In the genomic region with DNA sequence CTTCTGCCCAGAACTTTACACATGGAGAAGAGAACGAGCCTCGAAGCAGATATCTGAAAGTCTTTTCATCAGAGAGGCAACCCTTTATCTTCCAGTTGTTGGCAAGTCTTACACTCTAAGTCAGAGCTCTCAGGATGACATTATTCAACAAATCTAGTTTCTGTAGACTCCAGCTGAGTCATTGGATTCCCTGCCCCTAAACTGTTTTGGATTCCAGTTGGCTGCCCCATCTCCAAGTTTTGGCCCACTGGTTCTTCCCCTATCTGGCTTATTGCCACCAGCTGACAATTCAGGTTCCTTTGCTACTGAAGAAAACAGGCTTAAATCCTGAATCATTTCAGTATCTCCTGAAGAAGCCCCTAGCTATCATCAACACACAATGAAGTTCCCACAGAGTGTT, we compare ENCODE assay signal across 20 cellular contexts. TPM values are rescaled to one million over a fixed set of nuclear protein-coding genes. Genes with fewer than 3 reads are reported as not detected.
A peak's percentile ranks its signal among the peaks of the same experiment; 100 is the strongest.
DNase-seq lines count a peak whose midpoint lies in the region; ATAC-seq and TF ChIP-seq lines count a peak whose summit lies in the region.
"Had no signal": no experiment of that assay in that cellular context is flagged by ENCODE, and none has a peak within 500 bp of the region (broad histone marks: within the 10 kb centered on the region; RNA-seq: fewer than 3 reads in every experiment).

No MANE protein-coding gene starts in this region.

- H3K27ac Mint-ChIP-seq in GM23338 = peak overlapping the region; percentile 57; the same call in 1 of the 2 replicates
- H3K27ac Mint-ChIP-seq: CD8-positive, alpha-beta T cell had no signal

- H3K4me2 ChIP-seq in GM23338 (no peak overlapping the region), smooth muscle cell (no peak overlapping the region)
- H3K4me2 ChIP-seq: BLaER1, SK-N-SH had no signal

- H3K27ac ChIP-seq in GM23338 (ENCODE audit: low read depth) (no peak overlapping the region), VCaP (peak overlapping the region; percentile 74; the same call in 1 of the 2 replicates), smooth muscle cell (ENCODE audit: low read depth) (no peak overlapping the region)
- H3K27ac ChIP-seq: BLaER1 had no signal

- DNase-seq in AG10803 (ENCODE audit: low read depth) (peak; percentile 6), GM23338 (ENCODE audit: low spot score) (no peak), kidney tubule cell (ENCODE audit: low spot score) (peak; percentile 19), smooth muscle cell (lab: John Stamatoyannopoulos, UW; ENCODE audit: unreplicated experiment) (no peak), BE2C (no peak)
- no peak for DNase-seq in stimulated activated naive CD4-positive, alpha-beta T cell treated with Interleukin-2 at 50 U/mL for 16 hours (lab: John Stamatoyannopoulos, UW)
- DNase-seq: CD8-positive, alpha-beta T cell; DMS79 treated with DMSO at 0.1 percent for 48 hours; GDM1; KBM-7; NCI-H1092 treated with DMSO at 0.1 percent for 48 hours; NCI-H2107; NCI-H226; NCI-H524 treated with DMSO at 0.1 percent for 48 hours; SHP77; SK-N-SH had no signal

- H3K4me1 ChIP-seq in GM23338 (ENCODE audit: insufficient read depth) (no peaks in the 10 kb centered on the region), smooth muscle cell (ENCODE audit: low read depth) (no peaks in the 10 kb centered on the region), BE2C (no peaks in the 10 kb centered on the region)
- H3K4me1 ChIP-seq: BLaER1 had no signal

- 90% methylated on average over 2 of the region's 2 CpGs for WGBS in smooth muscle cell (ENCODE audit: low lambda C conversion rate)

- H3K36me3 ChIP-seq in GM23338 (ENCODE audit: insufficient read depth) (peaks cover 38% of the 10 kb centered on the region), smooth muscle cell (ENCODE audit: low read depth) (peaks cover 38% of the 10 kb centered on the region), BE2C (peaks cover 11% of the 10 kb centered on the region)

- H3K79me2 ChIP-seq in GM23338 (replicated peaks; ENCODE audit: insufficient read depth) = peaks cover 11% of the 10 kb centered on the region
- H3K79me2 ChIP-seq in smooth muscle cell (ENCODE audit: low read depth) = no peaks in the 10 kb centered on the region

- ATAC-seq in GM23338 = no peak
- ATAC-seq: CD8-positive, alpha-beta T cell; GM12878 had no signal

- H4K20me1 ChIP-seq in GM23338 (replicated peaks; ENCODE audit: insufficient read depth) = 0 out of 2 replicates have a peak, but pooled peaks cover 16% of the 10 kb centered on the region
- no peaks in the 10 kb centered on the region for H4K20me1 ChIP-seq in smooth muscle cell (ENCODE audit: low read depth)

- H3K27me3 Mint-ChIP-seq in GM23338 (ENCODE audit: insufficient read depth, low read depth, poor library complexity) = no peaks in the 10 kb centered on the region

- H3K36me3 Mint-ChIP-seq in GM23338 (ENCODE audit: low read depth) = peaks cover 72% of the 10 kb centered on the region

- H3K27me3 ChIP-seq in GM23338 (ENCODE audit: insufficient read depth) (no peaks in the 10 kb centered on the region), smooth muscle cell (ENCODE audit: low read depth) (no peaks in the 10 kb centered on the region), BE2C (no peaks in the 10 kb centered on the region)
- H3K27me3 ChIP-seq: BLaER1 had no signal

- H2AFZ ChIP-seq in GM23338 = no peak overlapping the region
- no peak overlapping the region for H2AFZ ChIP-seq in smooth muscle cell (ENCODE audit: low read depth)

- H3K4me3 Mint-ChIP-seq in GM23338 = no peak overlapping the region
- H3K4me3 Mint-ChIP-seq: CD8-positive, alpha-beta T cell had no signal

- H3K9me3 ChIP-seq in smooth muscle cell (replicated peaks; ENCODE audit: low read depth) (no peaks in the 10 kb centered on the region), BE2C (no peaks in the 10 kb centered on the region)
- H3K9me3 ChIP-seq: BLaER1, SK-N-SH had no signal

- TF ChIP-seq CTCF in AG10803 (conservative IDR thresholded peaks at IDR 0.05; ENCODE audit: low read length) (no peak), GM23338 (conservative IDR thresholded peaks at IDR 0.05; ENCODE audit: low read depth in 2 of 2) (no peak), VCaP (conservative IDR thresholded peaks at IDR 0.05) (no peak), smooth muscle cell (IDR thresholded peaks at IDR 0.05; ENCODE audit: borderline replicate concordance, insufficient read depth, poor library complexity, severe bottlenecking) (no peak), BE2C (IDR thresholded peaks at IDR 0.05; ENCODE audit: low read depth, low read length) (no peak)

- no peaks in the 10 kb centered on the region for H3K9me2 ChIP-seq in GM23338 (ENCODE audit: insufficient read depth)
- H3K9me2 ChIP-seq: SK-N-SH had no signal

- no peak overlapping the region for H3K9ac ChIP-seq in smooth muscle cell (ENCODE audit: low read depth)
- H3K9ac ChIP-seq: BLaER1, SK-N-SH had no signal

- H3K4me1 Mint-ChIP-seq in GM23338 = no peaks in the 10 kb centered on the region

- no peaks in the 10 kb centered on the region for H3K9me3 Mint-ChIP-seq in GM23338
- H3K9me3 Mint-ChIP-seq: CD8-positive, alpha-beta T cell had no signal

- H3F3A ChIP-seq in GM23338 (replicated peaks; ENCODE audit: low read depth) = no peaks in the 10 kb centered on the region
- no peaks in the 10 kb centered on the region for H3F3A ChIP-seq in smooth muscle cell (ENCODE audit: low read depth)

- H3K4me3 ChIP-seq in AG10803 (ENCODE audit: low read length) (no peak overlapping the region), GM23338 (no peak overlapping the region), smooth muscle cell (no peak overlapping the region), BE2C (ENCODE audit: low read depth, low read length) (no peak overlapping the region)
- H3K4me3 ChIP-seq: BLaER1, GM12878 had no signal

RNA-seq across cellular contexts. Expression of gene SAAL1, which starts 14.2 kb away (rescaled TPM):
- 45.9 and 55.1 TPM in 2 replicates for total RNA-seq in GM23338 (2014; rRNA removed; shearing (Covaris generic))
- polyA plus RNA-seq in GM23338 (2016; fragmentation: Nextera tagmentation; extraction: Ambion mirVana) (54.6 and 61.0 TPM in 2 replicates), smooth muscle cell (19.4 and 19.9 TPM in 2 replicates)
- total RNA-seq in smooth muscle cell = 20.0 and 22.2 TPM in 2 replicates
- polyA plus RNA-seq in BE2C (2012; ENCODE audit: insufficient read depth, insufficient read length, low read depth) = 22.0 TPM

RNA-seq across cellular contexts. Expression of gene MRGPRX3, which starts 40.6 kb away (rescaled TPM):
- not detected in 2 replicates for total RNA-seq in GM23338 (2014; rRNA removed; shearing (Covaris generic))
- polyA plus RNA-seq in GM23338 (2016; fragmentation: Nextera tagmentation; extraction: Ambion mirVana) (not detected in 2 replicates), smooth muscle cell (not detected in 2 replicates)
- total RNA-seq in smooth muscle cell = not detected in 2 replicates
- not detected for polyA plus RNA-seq in BE2C (2012; ENCODE audit: insufficient read depth, insufficient read length, low read depth)
- total RNA-seq: CD8-positive, alpha-beta T cell; GM12878; H1 had no signal
- polyA plus RNA-seq: GM12878, H1, SK-N-SH had no signal

RNA-seq across cellular contexts. Expression of gene TPH1, which starts 45.7 kb away (rescaled TPM):
- total RNA-seq in GM23338 (2014; rRNA removed; shearing (Covaris generic)) = 0.07 and 0.43 TPM in 2 replicates
- polyA plus RNA-seq in GM23338 (2016; fragmentation: Nextera tagmentation; extraction: Ambion mirVana) (0.03 and 0.13 TPM in 2 replicates), smooth muscle cell (not detected in 2 replicates)
- total RNA-seq in smooth muscle cell = 0.09 TPM in 1 of 2 replicates, not detected in the other
- 0.08 TPM for polyA plus RNA-seq in BE2C (2012; ENCODE audit: insufficient read depth, insufficient read length, low read depth)

Comparison
In these comparisons a context has a peak if more than half of its experiments do, and no peak if none do; other contexts are left out.
1. DNase-seq: peak in AG10803 (single experiment) and kidney tubule cell (single experiment); none in GM23338 (single experiment), smooth muscle cell (single experiment), BE2C (single experiment) and stimulated activated naive CD4-positive, alpha-beta T cell treated with Interleukin-2 at 50 U/mL for 16 hours (single experiment).